1 cellular context compared by ENCODE assay signal in the genomic region with DNA sequence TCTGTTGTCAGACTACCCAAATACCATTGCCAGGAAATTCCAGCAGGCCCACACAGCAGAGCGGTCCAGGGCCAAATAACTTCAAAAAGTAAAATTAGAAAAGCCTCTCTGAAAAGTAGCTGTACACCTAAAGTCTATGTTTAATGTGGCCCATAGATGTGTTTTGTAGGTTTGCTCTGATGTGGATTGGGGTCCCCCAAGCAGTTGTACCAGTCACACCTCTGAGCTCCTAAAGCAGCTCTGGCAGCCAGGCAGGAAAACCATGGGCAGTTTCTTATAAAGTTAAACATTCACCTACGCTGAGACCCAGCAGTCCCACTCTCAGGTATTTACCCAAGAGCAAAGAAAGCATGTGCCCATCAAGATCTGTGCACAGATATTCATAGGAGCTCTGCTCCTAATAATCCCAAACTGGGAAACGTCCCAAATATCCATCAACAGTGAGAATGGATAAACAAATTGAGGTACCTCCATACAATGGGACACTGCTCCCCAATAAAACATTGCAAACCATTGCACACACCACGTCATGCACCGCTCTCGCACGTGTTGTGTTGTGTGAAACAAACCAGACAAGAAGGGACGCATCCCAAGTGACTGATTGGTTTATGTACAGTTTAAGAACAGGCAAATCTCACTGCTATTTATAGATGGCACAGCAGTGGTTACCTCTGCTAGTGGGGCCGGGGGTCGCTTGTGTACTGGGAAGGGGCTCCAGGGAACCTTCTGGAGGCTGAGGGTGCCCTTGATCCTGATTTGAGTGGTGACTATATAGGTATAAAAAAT.
TF ChIP-seq lines count a peak whose summit lies in the region.

No MANE protein-coding gene starts in this region.

TF ChIP-seq in IMR-90, 13 proteins besides CTCF, POLR2A, EP300 and RAD21:
- TF ChIP-seq BHLHE40 (IDR thresholded peaks at IDR 0.05; ENCODE audit: low read depth, low read length) (peak; percentile 41; the same call in 1 of the 2 replicates), MAFK (IDR thresholded peaks at IDR 0.05; ENCODE audit: low read depth, low read length) (no peak), RCOR1 (IDR thresholded peaks at IDR 0.05; ENCODE audit: insufficient replicate concordance, low read length) (no peak)
